Comparison of ENCODE assay signal across 31 cellular contexts in the genomic region with DNA sequence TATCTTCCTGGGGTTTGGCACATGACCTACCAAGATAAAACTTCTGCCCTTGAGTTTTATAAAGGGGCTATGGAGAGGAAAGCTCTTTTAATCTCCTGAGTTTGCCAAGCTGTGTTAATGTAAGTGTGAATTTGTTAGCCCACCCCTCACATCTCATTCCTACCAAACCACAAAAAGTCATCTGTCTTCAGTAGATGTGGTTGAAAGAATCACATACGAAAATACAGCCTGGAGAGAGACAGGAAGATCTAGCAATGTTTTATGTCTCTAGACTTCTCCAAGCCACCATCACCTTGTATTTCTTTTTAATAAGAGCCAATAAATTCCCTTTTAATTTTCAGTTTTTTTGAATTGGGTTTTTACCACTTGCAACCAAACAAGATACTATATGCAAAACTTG.
"Had no signal": no experiment of that assay in that cellular context is flagged by ENCODE, and none has a peak within 500 bp of the region (broad histone marks: within the 10 kb centered on the region; RNA-seq: fewer than 3 reads in every experiment).

No MANE protein-coding gene starts in this region.

- H3K9me3 ChIP-seq: adrenal gland, body of pancreas, breast epithelium had no signal

- H3K36me3 ChIP-seq: adrenal gland, brain microvascular endothelial cell, breast epithelium had no signal

- H3K4me1 ChIP-seq: body of pancreas, breast epithelium had no signal

- H3K27ac ChIP-seq: adrenal gland, body of pancreas, brain microvascular endothelial cell, breast epithelium, VCaP had no signal

- ATAC-seq: activated CD8-positive, alpha-beta T cell treated with anti-CD3 and anti-CD28 coated beads for 36 hours; activated naive CD4-positive, alpha-beta T cell treated with anti-CD3 and anti-CD28 coated beads, Interleukin-2, amount 50 U/mL, for 72 hours; activated T-cell treated with anti-CD3 and anti-CD28 coated beads, Interleukin-2, amount 50 U/mL, for 4 hours; activated T-cell treated with anti-CD3 and anti-CD28 coated beads, Interleukin-2, amount 50 U/mL, for 72 hours; activated T-helper 17 cell treated with anti-CD3 and anti-CD28 coated beads, Interleukin-2, amount 50 U/mL, for 72 hours; body of pancreas had no signal

- H3K4me3 ChIP-seq: adrenal gland, body of pancreas, breast epithelium had no signal

- DNase-seq: activated B cell treated with CpG ODN at 0.5 μM for 24 hours; activated CD4-positive, alpha-beta memory T cell treated with anti-CD3 and anti-CD28 coated beads for 36 hours; activated CD4-positive, alpha-beta T cell treated with anti-CD3 and anti-CD28 coated beads for 4 hours; activated CD4-positive, alpha-beta T cell treated with anti-CD3 and anti-CD28 coated beads, Interleukin-2, amount 10 ng/mL, durations not matched to agents 24 days and 14 days; activated CD4-positive, alpha-beta T cell treated with anti-CD3 and anti-CD28 coated beads, Interleukin-2, amount 50 U/mL, for 1 hour; activated CD4-positive, alpha-beta T cell treated with anti-CD3 and anti-CD28 coated beads, Interleukin-2, amount 50 U/mL, for 4 hours; activated CD4-positive, CD25-positive, alpha-beta regulatory T cell treated with anti-CD3 and anti-CD28 coated beads, Interleukin-2, amount 50 U/mL, for 72 hours; activated CD8-positive, alpha-beta memory T cell treated with anti-CD3 and anti-CD28 coated beads, Interleukin-2, amount 50 U/mL, for 4 hours; activated CD8-positive, alpha-beta T cell treated with anti-CD3 and anti-CD28 coated beads for 36 hours; activated effector memory CD4-positive, alpha-beta T cell treated with anti-CD3 and anti-CD28 coated beads, Interleukin-2, amount 50 U/mL, for 16 hours; activated gamma-delta T cell treated with Interleukin-2 at 50 U/mL for 16 hours; activated naive CD4-positive, alpha-beta T cell; activated naive CD4-positive, alpha-beta T cell treated with anti-CD3 and anti-CD28 coated beads for 36 hours; activated naive CD4-positive, alpha-beta T cell treated with anti-CD3 and anti-CD28 coated beads, Interleukin-2, amount 50 U/mL, for 16 hours; activated naive CD8-positive, alpha-beta T cell treated with anti-CD3 and anti-CD28 coated beads for 36 hours; activated T-cell treated with anti-CD3 and anti-CD28 coated beads for 4 hours; activated T-cell treated with anti-CD3 and anti-CD28 coated beads, Interleukin-2, amount 50 U/mL, for 1 hour; activated T-cell treated with anti-CD3 and anti-CD28 coated beads, Interleukin-2, amount 50 U/mL, for 4 hours; activated T-cell treated with anti-CD3 and anti-CD28 coated beads, Interleukin-2, amount 50 U/mL, for 72 hours; adrenal gland; amniotic stem cell; aorta; body of pancreas; brain microvascular endothelial cell; central memory CD4-positive, alpha-beta T cell; T-helper 2 cell; T-helper 9 cell had no signal

- H3K27me3 ChIP-seq: adrenal gland, body of pancreas, brain microvascular endothelial cell, breast epithelium had no signal
